In genomic region chr19:44848805-44849457, GRCh38 we compare ENCODE assay signal across 11 cellular contexts. TPM values are rescaled to one million over a fixed set of nuclear protein-coding genes. Genes with fewer than 3 reads are reported as not detected.
DNase-seq lines count a peak whose midpoint lies in the region; ATAC-seq and TF ChIP-seq lines count a peak whose summit lies in the region.
"Had no signal": no experiment of that assay in that cellular context is flagged by ENCODE, and none has a peak within 500 bp of the region (broad histone marks: within the 10 kb centered on the region; RNA-seq: fewer than 3 reads in every experiment).

No MANE protein-coding gene starts in this region.

- H3K27ac ChIP-seq in HUES64 (ENCODE audit: low read depth, low read length) = peak overlapping the region; percentile 100
- peak overlapping the region; percentile 32 for H3K27ac ChIP-seq in colonic mucosa
- peak overlapping the region; percentile 96 to 98 (median 97) for H3K27ac ChIP-seq in right lobe of liver
- H3K27ac ChIP-seq in substantia nigra (ENCODE audit: low read depth, low read length, poor library complexity, severe bottlenecking) = peak overlapping the region; percentile 42
- no peak overlapping the region for H3K27ac ChIP-seq in Karpas-422 (ENCODE audit: low read length)

- H3K79me2 ChIP-seq in Karpas-422 (ENCODE audit: low read length) = no peaks in the 10 kb centered on the region

- H3K4me1 ChIP-seq in HUES64 (ENCODE audit: insufficient read depth, low read length) (peaks cover 12% of the 10 kb centered on the region; the same call in 1 of the 2 replicates), colonic mucosa (peaks cover 5% of the 10 kb centered on the region), right lobe of liver (peaks cover 0 to 44% (median 10%) of the 10 kb centered on the region in 4 donors), Karpas-422 (ENCODE audit: low read length) (peaks cover 10% of the 10 kb centered on the region)

- H3K4me2 ChIP-seq in Karpas-422 (ENCODE audit: low read depth, low read length, poor library complexity, severe bottlenecking) = no peak overlapping the region

- H3K4me3 ChIP-seq in HUES64 (ENCODE audit: low read length) = peak overlapping the region; percentile 84
- no peak overlapping the region for H3K4me3 ChIP-seq in colonic mucosa
- peak overlapping the region in 1 of 3 donors; percentile 95 for H3K4me3 ChIP-seq in right lobe of liver
- H3K4me3 ChIP-seq in Karpas-422 (ENCODE audit: low read length) = no peak overlapping the region
- no peak overlapping the region for H3K4me3 ChIP-seq in MG63

- no peaks in the 10 kb centered on the region for H4K20me1 ChIP-seq in Karpas-422 (ENCODE audit: insufficient read depth, low read depth, low read length)

- H3K9ac ChIP-seq in HUES64 (ENCODE audit: low read depth, low read length) = peak overlapping the region; percentile 96
- H3K9ac ChIP-seq in colonic mucosa (ENCODE audit: low read depth in 2 of 2, low read length in 2 of 2) = peak overlapping the region; percentile 5 to 48
- no peak overlapping the region for H3K9ac ChIP-seq in Karpas-422 (ENCODE audit: low read length)

- H3K9me2 ChIP-seq in Karpas-422 (replicated peaks; ENCODE audit: insufficient read depth, low read length) = no peaks in the 10 kb centered on the region

- ATAC-seq in right lobe of liver (no peak), GM18502 (IDR thresholded peaks at IDR 0.05; ENCODE audit: poor library complexity, unreplicated experiment) (no peak)
- ATAC-seq: left colon had no signal

- no peak for DNase-seq in colonic mucosa
- DNase-seq in right lobe of liver = peak in 1 of 3 donors; percentile 48
- peak in 1 of 49 donors; percentile 7 for DNase-seq in substantia nigra (lab: John Stamatoyannopoulos, UW)
- DNase-seq in Karpas-422 = no peak
- DNase-seq in COR-L47 (lab: John Stamatoyannopoulos, UW) = no peak
- no peak for DNase-seq in MG63
- DNase-seq: activated T-cell treated with anti-CD3 and anti-CD28 coated beads, Interleukin-2, amount 50 U/mL, for 24 hours had no signal

- intact Hi-C loops in colonic mucosa (cut with DNase I) = no loop called here
- intact Hi-C loops in right lobe of liver (cut with DNase I) = loop anchor here (10.0 kb wide), 2 partner anchors 54 to 64 kb away; no protein-coding TSS in a partner anchor

- WGBS in HUES64 = 7% methylated on average over 17 of the region's 18 CpGs
- WGBS in right lobe of liver (ENCODE audit: insufficient coverage, low coverage, low lambda C conversion rate, missing lambda C conversion rate) = 32% methylated on average over 17 of the region's 18 CpGs

- H2AFZ ChIP-seq in Karpas-422 (ENCODE audit: low read length) = no peak overlapping the region

- H3K27me3 ChIP-seq in HUES64 (ENCODE audit: insufficient read depth, low read length) (peaks cover 3% of the 10 kb centered on the region; the same call in 1 of the 2 replicates), colonic mucosa (no peaks in the 10 kb centered on the region), right lobe of liver (no peaks in the 10 kb centered on the region), Karpas-422 (ENCODE audit: low read length) (no peaks in the 10 kb centered on the region), MG63 (no peaks in the 10 kb centered on the region)

- 0 out of 2 replicates have a peak, but pooled peaks cover 5% of the 10 kb centered on the region for H3K36me3 ChIP-seq in HUES64 (ENCODE audit: insufficient read depth, low read length)
- H3K36me3 ChIP-seq in colonic mucosa = no peaks in the 10 kb centered on the region
- no peaks in the 10 kb centered on the region for H3K36me3 ChIP-seq in right lobe of liver
- no peaks in the 10 kb centered on the region for H3K36me3 ChIP-seq in Karpas-422 (ENCODE audit: insufficient read depth, low read length)
- no peaks in the 10 kb centered on the region for H3K36me3 ChIP-seq in MG63

- TF ChIP-seq POLR2A in right lobe of liver (IDR thresholded peaks at IDR 0.05) = no peak

- TF ChIP-seq CTCF in colonic mucosa (IDR thresholded peaks at IDR 0.05) = no peak
- no peak for TF ChIP-seq CTCF in right lobe of liver (IDR thresholded peaks at IDR 0.05)

- no peaks in the 10 kb centered on the region for H3K9me3 ChIP-seq in HUES64 (ENCODE audit: insufficient read depth, low read depth, low read length)
- no peaks in the 10 kb centered on the region for H3K9me3 ChIP-seq in colonic mucosa
- H3K9me3 ChIP-seq in right lobe of liver = no peaks in the 10 kb centered on the region
- no peaks in the 10 kb centered on the region for H3K9me3 ChIP-seq in Karpas-422 (ENCODE audit: low read length)
- H3K9me3 ChIP-seq in MG63 = no peaks in the 10 kb centered on the region

RNA-seq across cellular contexts. Expression of gene NECTIN2, which starts 2.8 kb away (rescaled TPM):
- 104 TPM for polyA plus RNA-seq in HUES64 (2013, experiment 1 of 2)
- 113 TPM for polyA plus RNA-seq in HUES64 (2013, experiment 2 of 2)
- total RNA-seq in colonic mucosa (100 to 1,000 TPM; 115 to 121 TPM), right lobe of liver (100 to 1,000 TPM in 1 of 6 experiments, 10 to 100 TPM in 5; 63.5 to 127 (median 87.4) TPM)
- 2.0 TPM in 1 of 2 replicates, not detected in the other for total RNA-seq in Karpas-422 (2014; rRNA removed; shearing (Covaris generic); ENCODE audit: low replicate concordance)
- 23.6 and 38.2 TPM in 2 replicates for total RNA-seq in MG63 (2014; rRNA removed; shearing (Covaris generic); ENCODE audit: low replicate concordance)
- total RNA-seq: OCI-LY7 had no signal

RNA-seq across cellular contexts. Expression of gene BCAM, which starts 40.0 kb away (rescaled TPM):
- 30.2 TPM for polyA plus RNA-seq in HUES64 (2013, experiment 1 of 2)
- polyA plus RNA-seq in HUES64 (2013, experiment 2 of 2) = 39.3 TPM
- total RNA-seq in colonic mucosa (10 to 100 TPM; 15.1 to 20.7 TPM), right lobe of liver (10 to 100 TPM; 26.5 to 48.3 (median 32.7) TPM)
- not detected in 2 replicates for total RNA-seq in Karpas-422 (2014; rRNA removed; shearing (Covaris generic); ENCODE audit: low replicate concordance)
- 4.1 and 6.1 TPM in 2 replicates for total RNA-seq in MG63 (2014; rRNA removed; shearing (Covaris generic); ENCODE audit: low replicate concordance)
- total RNA-seq: OCI-LY7 had no signal

RNA-seq across cellular contexts. Expression of gene TOMM40, which starts 42.1 kb away (rescaled TPM):
- polyA plus RNA-seq in HUES64 (2013, experiment 1 of 2) = 123 TPM
- 106 TPM for polyA plus RNA-seq in HUES64 (2013, experiment 2 of 2)
- total RNA-seq in colonic mucosa = 100 to 1,000 TPM in 1 of 2 donors, 10 to 100 TPM in 1; 60.0 to 167 TPM
- 10 to 100 TPM; 24.9 to 82.6 (median 26.7) TPM for total RNA-seq in right lobe of liver
- 25.6 and 64.7 TPM in 2 replicates for total RNA-seq in Karpas-422 (2014; rRNA removed; shearing (Covaris generic); ENCODE audit: low replicate concordance)
- total RNA-seq in MG63 (2014; rRNA removed; shearing (Covaris generic); ENCODE audit: low replicate concordance) = 265 and 461 TPM in 2 replicates

RNA-seq across cellular contexts. Expression of gene APOE, which starts 56.7 kb away (rescaled TPM):
- polyA plus RNA-seq in HUES64 (2013, experiment 1 of 2) = 379 TPM
- 368 TPM for polyA plus RNA-seq in HUES64 (2013, experiment 2 of 2)
- total RNA-seq in colonic mucosa (10 to 100 TPM; 36.3 to 78.9 TPM), right lobe of liver (1,000 to 10,000 TPM; 3,480 to 8,780 (median 4,667) TPM)
- 1.3 and 1.9 TPM in 2 replicates for total RNA-seq in Karpas-422 (2014; rRNA removed; shearing (Covaris generic); ENCODE audit: low replicate concordance)
- total RNA-seq in MG63 (2014; rRNA removed; shearing (Covaris generic); ENCODE audit: low replicate concordance) = 0.67 and 3.2 TPM in 2 replicates
